25 cellular contexts compared by ENCODE assay signal in genomic region chr14:100010679-100011078, GRCh38.
"Had no signal": no experiment of that assay in that cellular context is flagged by ENCODE, and none has a peak within 500 bp of the region (broad histone marks: within the 10 kb centered on the region; RNA-seq: fewer than 3 reads in every experiment).

No MANE protein-coding gene starts in this region.

- H3K27me3 ChIP-seq: left lung, ovary, vagina had no signal

- H3K9me3 ChIP-seq: left lung, neutrophil, ovary, psoas muscle, thoracic aorta, vagina had no signal

- H3K4me1 ChIP-seq: vagina had no signal

- ATAC-seq: activated CD8-positive, alpha-beta memory T cell treated with anti-CD3 and anti-CD28 coated beads, Interleukin-2, amount 10 ng/mL, durations not matched to agents 7 days and 5 days; activated CD8-positive, alpha-beta T cell treated with anti-CD3 and anti-CD28 coated beads for 36 hours; left lung; natural killer cell treated with Interleukin-12 subunit alpha and Interleukin-12 subunit beta and Interleukin-15 and Interleukin-18, amount 100 ng/mL, for 72 hours; psoas muscle had no signal

- H3K4me3 ChIP-seq: coronary artery, left lung, ovary, psoas muscle, skin epidermis, thoracic aorta, vagina had no signal

- H3K36me3 ChIP-seq: left lung, neutrophil, ovary, thoracic aorta, vagina, WERI-Rb-1 had no signal

- H3K27ac ChIP-seq: epithelial cell of prostate, left lung, neutrophil, ovary, psoas muscle, skin epidermis, thoracic aorta, vagina, WERI-Rb-1 had no signal

- DNase-seq: activated CD4-positive, alpha-beta T cell treated with anti-CD3 and anti-CD28 coated beads, Interleukin-2, amount 10 ng/mL, durations not matched to agents 7 days and 5 days; activated CD4-positive, CD25-positive, alpha-beta regulatory T cell treated with anti-CD3 and anti-CD28 coated beads, Interleukin-2, amount 50 U/mL, for 72 hours; activated CD8-positive, alpha-beta memory T cell treated with anti-CD3 and anti-CD28 coated beads, Interleukin-2, amount 10 ng/mL, durations not matched to agents 7 days and 5 days; activated CD8-positive, alpha-beta T cell treated with anti-CD3 and anti-CD28 coated beads for 36 hours; activated effector memory CD4-positive, alpha-beta T cell treated with anti-CD3 and anti-CD28 coated beads, Interleukin-2, amount 50 U/mL, for 16 hours; activated naive CD4-positive, alpha-beta T cell treated with anti-CD3 and anti-CD28 coated beads, Interleukin-2, amount 10 ng/mL, durations not matched to agents 7 days and 5 days; activated T-cell treated with anti-CD3 and anti-CD28 coated beads for 4 hours; amygdala; cerebellar nuclear complex; foreskin fibroblast; left lung; mammary epithelial cell; ovary; psoas muscle; right cardiac atrium; stimulated activated CD8-positive, alpha-beta memory T cell treated with anti-CD3 and anti-CD28 coated beads, Interleukin-4, amount 100 ng/mL, for 48 hours; stimulated activated naive CD4-positive, alpha-beta T cell; WERI-Rb-1 had no signal
